Comparison of ENCODE assay signal across 32 cellular contexts in the genomic region with DNA sequence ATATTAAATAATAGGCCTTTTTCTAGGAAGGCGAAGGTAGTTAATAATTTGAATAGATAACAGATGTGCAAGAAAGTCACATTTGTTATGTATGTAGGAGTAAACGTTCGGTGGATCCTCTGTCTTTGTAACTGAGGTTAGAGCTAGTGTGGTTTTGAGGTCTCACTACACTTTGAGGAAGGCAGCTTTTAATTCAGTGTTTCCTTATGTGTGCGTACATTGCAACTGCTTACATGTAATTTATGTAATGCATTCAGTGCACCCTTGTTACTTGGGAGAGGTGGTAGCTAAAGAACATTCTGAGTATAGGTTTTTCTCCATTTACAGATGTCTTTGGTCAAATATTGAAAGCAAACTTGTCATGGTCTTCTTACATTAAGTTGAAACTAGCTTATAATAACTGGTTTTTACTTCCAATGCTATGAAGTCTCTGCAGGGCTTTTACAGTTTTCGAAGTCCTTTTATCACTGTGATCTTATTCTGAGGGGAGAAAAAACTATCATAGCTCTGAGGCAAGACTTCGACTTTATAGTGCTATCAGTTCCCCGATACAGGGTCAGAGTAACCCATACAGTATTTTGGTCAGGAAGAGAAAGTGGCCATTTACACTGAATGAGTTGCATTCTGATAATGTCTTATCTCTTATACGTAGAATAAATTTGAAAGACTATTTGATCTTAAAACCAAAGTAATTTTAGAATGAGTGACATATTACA. TPM values are rescaled to one million over a fixed set of nuclear protein-coding genes. Genes with fewer than 3 reads are reported as not detected.
DNase-seq lines count a peak whose midpoint lies in the region; ATAC-seq, FAIRE-seq and TF ChIP-seq lines count a peak whose summit lies in the region.
"Had no signal": no experiment of that assay in that cellular context is flagged by ENCODE, and none has a peak within 500 bp of the region (broad histone marks: within the 10 kb centered on the region; RNA-seq: fewer than 3 reads in every experiment).

No MANE protein-coding gene starts in this region.

- no peaks in the 10 kb centered on the region for H3K27me3 ChIP-seq in keratinocyte (ENCODE audit: control insufficient read depth, extremely low read depth, insufficient read depth, low read length)
- H3K27me3 ChIP-seq: gastrocnemius medialis, upper lobe of right lung had no signal

- no peaks in the 10 kb centered on the region for H3K9me1 ChIP-seq in keratinocyte (ENCODE audit: control insufficient read depth, extremely low read depth, insufficient read depth, low read length)

- H3K4me1 ChIP-seq in keratinocyte (ENCODE audit: control insufficient read depth, extremely low read depth, insufficient read depth, low read length), result no peaks in the 10 kb centered on the region
- H3K4me1 ChIP-seq: Caco-2, gastrocnemius medialis, upper lobe of right lung had no signal

- no peak overlapping the region for H3K4me3 Mint-ChIP-seq in activated CD4-positive, alpha-beta T cell treated with anti-CD3 and anti-CD28 coated beads for 36 hours
- peak overlapping the region; percentile 10 for H3K4me3 Mint-ChIP-seq in T-helper 2 cell treated with Interferon-gamma antibody and Interleukin-4, amounts not matched to agents 5 μg/mL and 100 μg/mL, for 36 hours
- H3K4me3 Mint-ChIP-seq: neural crest cell had no signal

- no peak for TF ChIP-seq POLR2A in erythroblast (IDR thresholded peaks at IDR 0.05; ENCODE audit: low read length)

- peak; percentile 51 for FAIRE-seq in keratinocyte (lab: Jason Lieb, UNC)
- FAIRE-seq: GM12878, islet of Langerhans had no signal

- TF ChIP-seq CTCF in keratinocyte (optimal IDR thresholded peaks at IDR 0.05 in 1 of 3, IDR thresholded peaks at IDR 0.05 in 1 of 3, conservative IDR thresholded peaks at IDR 0.05 in 1 of 3; ENCODE audit: extremely low read depth in 1 of 3, insufficient read depth in 2 of 3, low read length in 3 of 3), result no peak

- no peak overlapping the region for H3K9ac ChIP-seq in keratinocyte (ENCODE audit: control insufficient read depth, extremely low read depth, insufficient read depth, low read length)

- H3K4me3 ChIP-seq in Jurkat, Clone E6-1 (ENCODE audit: low read length), result peak overlapping the region; percentile 11
- H3K4me3 ChIP-seq in keratinocyte (ENCODE audit: control insufficient read depth in 2 of 3, extremely low read depth in 1 of 3, insufficient read depth in 2 of 3, low read depth in 1 of 3, low read length in 3 of 3), result no peak overlapping the region
- H3K4me3 ChIP-seq: gastrocnemius medialis, GM12878, HAP-1, upper lobe of right lung had no signal

- peaks cover 6 to 18% of the 10 kb centered on the region in 2 experiments for H3K36me3 ChIP-seq in keratinocyte (ENCODE audit: control insufficient read depth in 2 of 2, extremely low read depth in 1 of 2, insufficient read depth in 2 of 2, low read length in 2 of 2)

- no peaks in the 10 kb centered on the region for H4K20me1 ChIP-seq in keratinocyte (ENCODE audit: control insufficient read depth, extremely low read depth, insufficient read depth, low read length)

- H3K4me1 Mint-ChIP-seq in activated CD4-positive, alpha-beta T cell treated with anti-CD3 and anti-CD28 coated beads for 36 hours, result peaks cover 18% of the 10 kb centered on the region
- peaks cover 19% of the 10 kb centered on the region for H3K4me1 Mint-ChIP-seq in T-helper 2 cell treated with Interferon-gamma antibody and Interleukin-4, amounts not matched to agents 5 μg/mL and 100 μg/mL, for 36 hours (ENCODE audit: low read depth)

- dilution Hi-C loops in keratinocyte (cut with MboI; ENCODE audit: extremely low pct_ligation_motif_present, low sequenced_read_pairs), result no loop called here

- intact Hi-C loops in activated CD4-positive, alpha-beta T cell treated with anti-CD3 and anti-CD28 coated beads for 36 hours (cut with DNase I, micrococcal nuclease), result no loop called here

- no peak overlapping the region for H3K4me2 ChIP-seq in keratinocyte (ENCODE audit: control insufficient read depth, extremely low read depth, insufficient read depth, low read depth, low read length)

- peaks cover 23% of the 10 kb centered on the region for H3K36me3 Mint-ChIP-seq in activated CD4-positive, alpha-beta T cell treated with anti-CD3 and anti-CD28 coated beads for 36 hours (ENCODE audit: low read depth)
- peaks cover 49% of the 10 kb centered on the region for H3K36me3 Mint-ChIP-seq in T-helper 2 cell treated with Interferon-gamma antibody and Interleukin-4, amounts not matched to agents 5 μg/mL and 100 μg/mL, for 36 hours (ENCODE audit: low read depth)

- no peak overlapping the region for H2AFZ ChIP-seq in keratinocyte (ENCODE audit: control insufficient read depth, low read length)

- no peak overlapping the region for H3K27ac Mint-ChIP-seq in activated CD4-positive, alpha-beta T cell treated with anti-CD3 and anti-CD28 coated beads for 36 hours
- peak overlapping the region; percentile 33 for H3K27ac Mint-ChIP-seq in T-helper 2 cell treated with Interferon-gamma antibody and Interleukin-4, amounts not matched to agents 5 μg/mL and 100 μg/mL, for 36 hours

- H3K27ac ChIP-seq in keratinocyte (ENCODE audit: control insufficient read depth, insufficient read depth, low read length), result no peak overlapping the region
- H3K27ac ChIP-seq: gastrocnemius medialis, upper lobe of right lung had no signal

- H3K79me2 ChIP-seq in keratinocyte (ENCODE audit: control insufficient read depth, insufficient read depth, low read length), result no peaks in the 10 kb centered on the region

- no peaks in the 10 kb centered on the region for H3K9me3 Mint-ChIP-seq in activated CD4-positive, alpha-beta T cell treated with anti-CD3 and anti-CD28 coated beads for 36 hours (ENCODE audit: low read depth)
- H3K9me3 Mint-ChIP-seq in T-helper 2 cell treated with Interferon-gamma antibody and Interleukin-4, amounts not matched to agents 5 μg/mL and 100 μg/mL, for 36 hours, result no peaks in the 10 kb centered on the region
- H3K9me3 Mint-ChIP-seq: neural crest cell had no signal

- H3K9me3 ChIP-seq in keratinocyte (ENCODE audit: control insufficient read depth, low read depth, low read length), result no peaks in the 10 kb centered on the region
- H3K9me3 ChIP-seq: Caco-2, gastrocnemius medialis, HAP-1, upper lobe of right lung had no signal

- H3K27me3 Mint-ChIP-seq in activated CD4-positive, alpha-beta T cell treated with anti-CD3 and anti-CD28 coated beads for 36 hours, result no peaks in the 10 kb centered on the region
- H3K27me3 Mint-ChIP-seq in T-helper 2 cell treated with Interferon-gamma antibody and Interleukin-4, amounts not matched to agents 5 μg/mL and 100 μg/mL, for 36 hours (ENCODE audit: low read depth), result peaks cover 10% of the 10 kb centered on the region

- CTCF ChIA-PET in activated CD4-positive, alpha-beta T cell treated with anti-CD3 and anti-CD28 coated beads for 36 hours (lab: Charles Lee), result interaction anchor here (0.7 to 2.2 kb wide), 11 partner anchors 10 to 303 kb away, joined by 3 to 19 read pairs (median 3); no protein-coding TSS in a partner anchor

- DNase-seq in activated CD4-positive, alpha-beta T cell treated with anti-CD3 and anti-CD28 coated beads for 36 hours, result no peak
- no peak for DNase-seq in activated CD4-positive, alpha-beta T cell treated with anti-CD3 and anti-CD28 coated beads, Interleukin-2, amount 50 U/mL, for 1 hour
- peak; percentile 89 for DNase-seq in Jurkat, Clone E6-1 (ENCODE audit: low read depth, low spot score)
- DNase-seq in T-helper 2 cell treated with Interferon-gamma antibody and Interleukin-4, amounts not matched to agents 5 μg/mL and 100 μg/mL, for 36 hours (ENCODE audit: low spot score), result no peak
- DNase-seq in keratinocyte (ENCODE audit: low read depth, low spot score), result no peak
- DNase-seq in erythroblast (lab: John Stamatoyannopoulos, UW), result no peak
- no peak for DNase-seq in NCI-H1436 (lab: John Stamatoyannopoulos, UW)
- DNase-seq: 8988T; activated CD4-positive, CD25-positive, alpha-beta regulatory T cell; activated gamma-delta T cell treated with Interleukin-2 at 50 U/mL for 16 hours; AML-193; Caco-2; DMS79 treated with DMSO at 0.1 percent for 48 hours; gastrocnemius medialis; hippocampal formation; KBM-7; NCI-H1105; NCI-H2107; NCI-H510A; NK-92 treated with Interleukin-12 subunit alpha and Interleukin-12 subunit beta, amount 100 ng/mL, for 24 hours; posterior cingulate gyrus; RPMI8226; stimulated activated CD4-positive, alpha-beta T cell treated with anti-CD3 and anti-CD28 coated beads, Interleukin-15, amount 100 ng/mL, for 24 hours; T1000; upper lobe of right lung had no signal

- POLR2A ChIA-PET in activated CD4-positive, alpha-beta T cell treated with anti-CD3 and anti-CD28 coated beads for 36 hours (lab: Charles Lee), result no interaction called here

- ATAC-seq in activated CD4-positive, alpha-beta T cell treated with anti-CD3 and anti-CD28 coated beads for 36 hours, result peak; percentile 74
- ATAC-seq in HG03457 (IDR thresholded peaks at IDR 0.05; ENCODE audit: unreplicated experiment), result no peak
- ATAC-seq: esophagus mucosa, gastrocnemius medialis, GM12878, sciatic nerve, upper lobe of right lung had no signal

RNA-seq across cellular contexts. Expression of a gene that starts 45.7 kb away (rescaled TPM):
- 10 to 100 TPM; 18.6 to 19.3 TPM for total RNA-seq in activated CD4-positive, alpha-beta T cell treated with anti-CD3 and anti-CD28 coated beads for 36 hours
- polyA plus RNA-seq in Jurkat, Clone E6-1 (2012; ENCODE audit: insufficient read depth, insufficient read length), result 8.5 TPM
- polyA plus RNA-seq in keratinocyte, result 41.6 to 55.0 TPM (median 49.7 TPM) in 3 replicates
- 21.0 TPM for polyA plus RNA-seq in keratinocyte (2011; ENCODE audit: low read depth)
- polyA plus RNA-seq in keratinocyte (2011; cell fraction: cytosol; rRNA removed), result 20.7 and 45.7 TPM in 2 replicates
- 57.9 and 67.1 TPM in 2 replicates for polyA plus RNA-seq in keratinocyte (2011; cell fraction: nucleus; rRNA removed)
- polyA plus RNA-seq in keratinocyte (2012; ENCODE audit: low replicate concordance), result 18.8 and 28.4 TPM in 2 replicates
- 135 to 193 TPM (median 184 TPM) in 3 replicates for polyA minus RNA-seq in keratinocyte
- 57.6 TPM for polyA minus RNA-seq in keratinocyte (2011; cell fraction: cytosol; rRNA and poly(A)+ RNA removed)
- polyA minus RNA-seq in keratinocyte (2011; cell fraction: nucleus; rRNA and poly(A)+ RNA removed), result 74.4 and 239 TPM in 2 replicates
